In genomic region chr1:116732726-116733125, GRCh38 we compare ENCODE assay signal across 22 cellular contexts. TPM values are rescaled to one million over a fixed set of nuclear protein-coding genes. Genes with fewer than 3 reads are reported as not detected.
A peak's percentile ranks its signal among the peaks of the same experiment; 100 is the strongest.
DNase-seq lines count a peak whose midpoint lies in the region; ATAC-seq, FAIRE-seq and TF ChIP-seq lines count a peak whose summit lies in the region.
"Had no signal": no experiment of that assay in that cellular context is flagged by ENCODE, and none has a peak within 500 bp of the region (broad histone marks: within the 10 kb centered on the region; RNA-seq: fewer than 3 reads in every experiment).

No MANE protein-coding gene starts in this region.

- ATAC-seq in GM18909 (IDR thresholded peaks at IDR 0.05; ENCODE audit: poor library complexity, unreplicated experiment) (peak; percentile 40), HG02798 (IDR thresholded peaks at IDR 0.05; ENCODE audit: poor library complexity, unreplicated experiment) (peak; percentile 33), HG03097 (IDR thresholded peaks at IDR 0.05; ENCODE audit: low FRiP score, unreplicated experiment) (no peak)
- ATAC-seq: HepG2 had no signal

- no peak for TF ChIP-seq POLR2A in GM12892 (IDR thresholded peaks at IDR 0.05; ENCODE audit: low read depth, low read length)

- no peak for TF ChIP-seq CTCF in neural crest cell (conservative IDR thresholded peaks at IDR 0.05)

- H3K4me1 Mint-ChIP-seq in neural crest cell: peaks cover 14% of the 10 kb centered on the region

- DNase-seq in GM12892 (ENCODE audit: insufficient read length) (no peak), neural crest cell (ENCODE audit: low read depth, low spot score) (no peak), DMS53 treated with DMSO at 0.1 percent for 48 hours (lab: John Stamatoyannopoulos, UW; ENCODE audit: unreplicated experiment) (no peak), kidney glomerular epithelial cell (lab: John Stamatoyannopoulos, UW) (no peak)
- DNase-seq: ACHN; BE2C; C1 segment of cervical spinal cord; CD4-positive, CD25-positive, alpha-beta regulatory T cell; CD8-positive, alpha-beta memory T cell; COR-L47; DMS 273 treated with DMSO at 0.1 percent for 48 hours; DMS53; H9; KBM-7 had no signal

- no peaks in the 10 kb centered on the region for H3K9me3 Mint-ChIP-seq in neural crest cell
- H3K9me3 Mint-ChIP-seq: CD4-positive, CD25-positive, alpha-beta regulatory T cell; CD8-positive, alpha-beta memory T cell; IgD-negative memory B cell had no signal

- H3K27ac Mint-ChIP-seq in neural crest cell (ENCODE audit: unreplicated experiment): peak overlapping the region; percentile 68
- H3K27ac Mint-ChIP-seq: H9, IgD-negative memory B cell had no signal

- H3K27me3 Mint-ChIP-seq in neural crest cell (ENCODE audit: low read depth): no peaks in the 10 kb centered on the region
- H3K27me3 Mint-ChIP-seq: CD4-positive, CD25-positive, alpha-beta regulatory T cell had no signal

- FAIRE-seq in GM12892 (lab: Jason Lieb, UNC): peak; percentile 21
- FAIRE-seq: A204.1, G401.6, H1, HepG2 had no signal

- no peak overlapping the region for H3K4me3 Mint-ChIP-seq in neural crest cell
- H3K4me3 Mint-ChIP-seq: CD4-positive, CD25-positive, alpha-beta regulatory T cell; CD8-positive, alpha-beta memory T cell; H9; IgD-negative memory B cell had no signal

- no peaks in the 10 kb centered on the region for H3K36me3 Mint-ChIP-seq in neural crest cell (ENCODE audit: low read depth)
- H3K36me3 Mint-ChIP-seq: CD4-positive, CD25-positive, alpha-beta regulatory T cell; CD8-positive, alpha-beta memory T cell; IgD-negative memory B cell had no signal

RNA-seq across cellular contexts. Expression of gene CD2, which starts 21.5 kb away (rescaled TPM):
- polyA plus RNA-seq in GM12892 (2012; ENCODE audit: missing spikeins): not detected
- total RNA-seq in neural crest cell: not detected in 2 replicates
- total RNA-seq: H1, H9, HepG2 had no signal
- polyA plus RNA-seq: H1, HepG2 had no signal
